In genomic region chr11:15765530-15765929, GRCh38 we compare ENCODE assay signal across 1 cellular context.
TF ChIP-seq lines count a peak whose summit lies in the region.

No MANE protein-coding gene starts in this region.

TF ChIP-seq in GM12878, 131 proteins besides CTCF, POLR2A, EP300 and RAD21 (continued from another document):
- no peak for TF ChIP-seq E2F8 (IDR thresholded peaks at IDR 0.05; ENCODE audit: low read depth, partially characterized antibody)
